Comparison of ENCODE assay signal across 21 cellular contexts in genomic region chr3:4514321-4514720, GRCh38.
"Had no signal": no experiment of that assay in that cellular context is flagged by ENCODE, and none has a peak within 500 bp of the region (broad histone marks: within the 10 kb centered on the region; RNA-seq: fewer than 3 reads in every experiment).

No MANE protein-coding gene starts in this region.

- H3K27me3 Mint-ChIP-seq: activated naive CD8-positive, alpha-beta T cell treated with anti-CD3 and anti-CD28 coated beads for 36 hours; effector memory CD8-positive, alpha-beta T cell; type B pancreatic cell had no signal

- H3K27me3 ChIP-seq: body of pancreas, neutrophil, right lobe of liver, stomach had no signal

- H3K9ac ChIP-seq: parathyroid adenoma had no signal

- H3K4me1 ChIP-seq: right lobe of liver had no signal

- H3K36me3 ChIP-seq: left ventricle myocardium inferior, neutrophil, right lobe of liver had no signal

- DNase-seq: activated CD4-positive, alpha-beta T cell treated with anti-CD3 and anti-CD28 coated beads, Interleukin-2, amount 50 U/mL, for 4 hours; activated CD4-positive, CD25-positive, alpha-beta regulatory T cell treated with anti-CD3 and anti-CD28 coated beads, Interleukin-2, amount 50 U/mL, for 72 hours; activated gamma-delta T cell; activated naive CD8-positive, alpha-beta T cell treated with anti-CD3 and anti-CD28 coated beads for 36 hours; amygdala; body of pancreas; effector memory CD8-positive, alpha-beta T cell; foreskin fibroblast; hippocampal formation; kidney; left ventricle myocardium inferior; natural killer cell; right lobe of liver; small intestine; stimulated activated CD4-positive, alpha-beta T cell treated with anti-CD3 and anti-CD28 coated beads, Interleukin-15, amount 100 ng/mL, for 24 hours; stimulated activated CD4-positive, alpha-beta T cell treated with anti-CD3 and anti-CD28 coated beads, Interleukin-2, amount 100 ng/mL, for 48 hours; stomach; T1000 had no signal

- H3K4me3 Mint-ChIP-seq: activated naive CD8-positive, alpha-beta T cell treated with anti-CD3 and anti-CD28 coated beads for 36 hours; effector memory CD8-positive, alpha-beta T cell; natural killer cell; type B pancreatic cell had no signal

- H3K9me3 Mint-ChIP-seq: activated naive CD8-positive, alpha-beta T cell treated with anti-CD3 and anti-CD28 coated beads for 36 hours; effector memory CD8-positive, alpha-beta T cell; natural killer cell; type B pancreatic cell had no signal

- H3K36me3 Mint-ChIP-seq: natural killer cell had no signal

- H3K9me3 ChIP-seq: body of pancreas, left ventricle myocardium inferior, neutrophil, right lobe of liver, stomach had no signal

- FAIRE-seq: kidney, small intestine had no signal

- H3K27ac ChIP-seq: neutrophil, parathyroid adenoma, right lobe of liver, stomach had no signal

- H3K27ac Mint-ChIP-seq: activated naive CD8-positive, alpha-beta T cell treated with anti-CD3 and anti-CD28 coated beads for 36 hours; natural killer cell; type B pancreatic cell had no signal

- H3K4me3 ChIP-seq: body of pancreas, left ventricle myocardium inferior, right lobe of liver, stomach had no signal

- ATAC-seq: body of pancreas; effector memory CD8-positive, alpha-beta T cell; natural killer cell; right lobe of liver had no signal

- H2AFZ ChIP-seq: parathyroid adenoma had no signal
